8 cellular contexts compared by ENCODE assay signal in the genomic region with DNA sequence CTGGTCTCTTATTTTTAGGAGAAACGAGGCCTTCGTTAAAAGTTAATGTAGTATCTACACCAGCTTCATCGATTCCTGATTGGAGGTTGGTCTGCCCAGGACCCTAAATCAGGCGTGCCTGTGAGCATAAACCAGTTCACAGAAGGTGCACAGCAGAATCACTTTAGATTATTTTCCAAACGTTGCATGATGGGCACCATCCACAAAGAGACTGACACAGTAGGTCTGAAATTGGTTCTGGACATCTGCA. TPM values are rescaled to one million over a fixed set of nuclear protein-coding genes. Genes with fewer than 3 reads are reported as not detected.
A peak's percentile ranks its signal among the peaks of the same experiment; 100 is the strongest.
DNase-seq lines count a peak whose midpoint lies in the region; ATAC-seq and TF ChIP-seq lines count a peak whose summit lies in the region.

No MANE protein-coding gene starts in this region.

- H3K4me1 Mint-ChIP-seq in mesothelial cell of epicardium = peaks cover 15% of the 10 kb centered on the region

- no peaks in the 10 kb centered on the region for H3K9me3 ChIP-seq in left ventricle myocardium inferior (replicated peaks)
- H3K9me3 ChIP-seq in body of pancreas = no peaks in the 10 kb centered on the region
- H3K9me3 ChIP-seq in vagina = no peaks in the 10 kb centered on the region

- H3K27ac Mint-ChIP-seq in mesothelial cell of epicardium = peak overlapping the region; percentile 23

- H3K27me3 ChIP-seq in left ventricle myocardium inferior (ENCODE audit: low read depth) = no peaks in the 10 kb centered on the region
- H3K27me3 ChIP-seq in body of pancreas = no peaks in the 10 kb centered on the region
- no peaks in the 10 kb centered on the region for H3K27me3 ChIP-seq in vagina

- H3K36me3 Mint-ChIP-seq in mesothelial cell of epicardium = peaks cover 4% of the 10 kb centered on the region

- peaks cover 24% of the 10 kb centered on the region for H3K4me1 ChIP-seq in left ventricle myocardium inferior
- peaks cover 21% of the 10 kb centered on the region for H3K4me1 ChIP-seq in body of pancreas
- peaks cover 8% of the 10 kb centered on the region for H3K4me1 ChIP-seq in vagina

- no peak for ATAC-seq in Right ventricle myocardium superior (ENCODE audit: poor library complexity)
- no peak for ATAC-seq in body of pancreas
- ATAC-seq in HG03280 (IDR thresholded peaks at IDR 0.05; ENCODE audit: unreplicated experiment) = no peak

- no peak for TF ChIP-seq POLR2A in body of pancreas (IDR thresholded peaks at IDR 0.05)
- no peak for TF ChIP-seq POLR2A in vagina (IDR thresholded peaks at IDR 0.05)

- 8 to 13% methylated on average over 5 of the region's 5 CpGs for WGBS in body of pancreas, 2 donors

- H3K27ac ChIP-seq in left ventricle myocardium inferior (replicated peaks) = peak overlapping the region; percentile 96
- peak overlapping the region in 3 of 4 donors; percentile 96 to 97 (median 96) for H3K27ac ChIP-seq in body of pancreas
- no peak overlapping the region for H3K27ac ChIP-seq in vagina

- no peak for DNase-seq in left ventricle myocardium inferior
- DNase-seq in Right ventricle myocardium superior = no peak
- no peak for DNase-seq in body of pancreas
- DNase-seq in mesothelial cell of epicardium (ENCODE audit: low spot score in 2 of 2, unreplicated experiment in 2 of 2) = no peak
- DNase-seq in vagina (ENCODE audit: extremely low spot score in 2 of 2) = no peak
- DNase-seq in RPMI8226 = no peak
- DNase-seq in HuH-7.5 (ENCODE audit: low spot score) = no peak

- no peaks in the 10 kb centered on the region for H3K9me3 Mint-ChIP-seq in mesothelial cell of epicardium

- intact Hi-C loops in left ventricle myocardium inferior (cut with micrococcal nuclease) = no loop called here
- intact Hi-C loops in Right ventricle myocardium superior (cut with DNase I) = no loop called here
- intact Hi-C loops in body of pancreas (cut with DNase I) = no loop called here
- intact Hi-C loops in vagina (cut with DNase I) = no loop called here

- H3K4me3 ChIP-seq in left ventricle myocardium inferior (peak overlapping the region; percentile 84), body of pancreas (peak overlapping the region in 1 of 2 donors; percentile 47), vagina (peak overlapping the region; percentile 64 to 91)

- peak overlapping the region; percentile 63 for H3K4me3 Mint-ChIP-seq in mesothelial cell of epicardium

- no peaks in the 10 kb centered on the region for H3K36me3 ChIP-seq in left ventricle myocardium inferior
- H3K36me3 ChIP-seq in body of pancreas (replicated peaks in 1 of 2; ENCODE audit: insufficient read depth in 1 of 2, low read depth in 2 of 2) = no peaks in the 10 kb centered on the region
- H3K36me3 ChIP-seq in vagina = no peaks in the 10 kb centered on the region

- TF ChIP-seq CTCF in left ventricle myocardium inferior (IDR thresholded peaks at IDR 0.05; ENCODE audit: borderline replicate concordance) = no peak
- TF ChIP-seq CTCF in body of pancreas (IDR thresholded peaks at IDR 0.05) = no peak
- TF ChIP-seq CTCF in mesothelial cell of epicardium (IDR thresholded peaks at IDR 0.05; ENCODE audit: unreplicated experiment) = no peak
- no peak for TF ChIP-seq CTCF in vagina (IDR thresholded peaks at IDR 0.05)

- H3K27me3 Mint-ChIP-seq in mesothelial cell of epicardium (ENCODE audit: low read depth) = peaks cover 28% of the 10 kb centered on the region

RNA-seq across cellular contexts. Expression of gene TARBP1, which starts 0.3 kb away (rescaled TPM):
- total RNA-seq in left ventricle myocardium inferior (11.4 TPM), Right ventricle myocardium superior (9.2 TPM), body of pancreas (10 to 100 TPM; 30.6 to 32.0 TPM), mesothelial cell of epicardium (66.0 to 69.8 TPM (median 66.1 TPM) in 3 replicates), vagina (20.9 TPM)
